15 cellular contexts compared by ENCODE assay signal in the genomic region with DNA sequence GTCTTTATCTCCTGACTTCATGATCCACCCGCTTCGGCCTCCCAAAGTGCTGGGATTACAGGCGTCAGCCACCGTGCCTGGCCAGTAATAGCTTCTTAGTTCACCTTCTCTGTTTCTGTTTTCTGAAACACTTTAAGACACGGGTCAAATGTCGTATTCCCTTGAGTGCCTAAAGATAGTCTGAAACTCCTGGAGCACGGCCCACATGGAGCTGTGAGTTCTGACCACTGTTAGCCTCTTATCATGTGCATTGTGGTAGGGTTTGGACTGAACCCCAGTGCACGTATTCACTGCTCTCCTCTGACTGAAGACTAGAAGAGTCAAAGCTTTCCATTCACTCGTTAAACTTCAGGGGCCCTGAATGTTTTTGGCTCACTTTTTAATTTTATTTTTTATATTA. TPM values are rescaled to one million over a fixed set of nuclear protein-coding genes. Genes with fewer than 3 reads are reported as not detected.
"Had no signal": no experiment of that assay in that cellular context is flagged by ENCODE, and none has a peak within 500 bp of the region (broad histone marks: within the 10 kb centered on the region; RNA-seq: fewer than 3 reads in every experiment).

No MANE protein-coding gene starts in this region.

RNA-seq across cellular contexts. Expression of a gene that starts 48.3 kb away (rescaled TPM):
- total RNA-seq: activated B cell treated with CpG ODN at 0.5 μM for 24 hours; activated CD4-positive, alpha-beta memory T cell treated with anti-CD3 and anti-CD28 coated beads for 36 hours; activated CD4-positive, alpha-beta memory T cell treated with anti-CD3 and anti-CD28 coated beads, Interleukin-2, amount 10 ng/mL, durations not matched to agents 7 days and 5 days; activated CD4-positive, alpha-beta T cell treated with anti-CD3 and anti-CD28 coated beads for 36 hours; activated CD4-positive, alpha-beta T cell treated with anti-CD3 and anti-CD28 coated beads, Interleukin-2, amount 10 ng/mL, durations not matched to agents 24 days and 14 days; activated CD4-positive, alpha-beta T cell treated with anti-CD3 and anti-CD28 coated beads, Interleukin-2, amount 10 ng/mL, durations not matched to agents 7 days and 5 days; activated CD8-positive, alpha-beta memory T cell treated with anti-CD3 and anti-CD28 coated beads for 36 hours; activated CD8-positive, alpha-beta memory T cell treated with anti-CD3 and anti-CD28 coated beads, Interleukin-2, amount 10 ng/mL, durations not matched to agents 7 days and 5 days; activated CD8-positive, alpha-beta T cell treated with anti-CD3 and anti-CD28 coated beads for 36 hours; activated CD8-positive, alpha-beta T cell treated with anti-CD3 and anti-CD28 coated beads, Interleukin-2, amount 10 ng/mL, durations not matched to agents 7 days and 5 days; T-cell; T-helper 1 cell treated with Interleukin-12 subunit alpha and Interleukin-12 subunit beta and Interleukin-4 antibody, amounts not matched to agents 30 ng/mL and 1 ng/mL, for 36 hours; T-helper 17 cell; T-helper 2 cell treated with Interferon-gamma antibody and Interleukin-4, amounts not matched to agents 100 ng/mL and 5 ng/mL, for 36 hours; WTC11 had no signal
